In genomic region chr20:20683922-20684321, GRCh38 we compare ENCODE assay signal across 21 cellular contexts.
"Had no signal": no experiment of that assay in that cellular context is flagged by ENCODE, and none has a peak within 500 bp of the region (broad histone marks: within the 10 kb centered on the region; RNA-seq: fewer than 3 reads in every experiment).

No MANE protein-coding gene starts in this region.

- H3K27me3 ChIP-seq: brain microvascular endothelial cell, right lobe of liver had no signal

- H3K27ac Mint-ChIP-seq: activated CD4-positive, alpha-beta memory T cell treated with anti-CD3 and anti-CD28 coated beads, Interleukin-2, amount 10 ng/mL, durations not matched to agents 7 days and 5 days; dendritic cell treated with granulocyte-macrophage colony-stimulating factor and Interleukin-4, amounts not matched to agents 40 ng/mL and 50 ng/mL, for 4 days; T-helper 2 cell treated with Interferon-gamma antibody and Interleukin-4, amounts not matched to agents 5 μg/mL and 100 μg/mL, for 36 hours had no signal

- ATAC-seq: psoas muscle had no signal

- FAIRE-seq: frontal cortex, urothelium cell line had no signal

- H3K4me3 ChIP-seq: psoas muscle, right lobe of liver, thoracic aorta had no signal

- H3K27ac ChIP-seq: brain microvascular endothelial cell, epithelial cell of prostate, psoas muscle, right lobe of liver, thoracic aorta had no signal

- H3K9me3 ChIP-seq: psoas muscle, right lobe of liver, thoracic aorta had no signal

- H3K27me3 Mint-ChIP-seq: activated CD4-positive, alpha-beta memory T cell treated with anti-CD3 and anti-CD28 coated beads, Interleukin-2, amount 10 ng/mL, durations not matched to agents 7 days and 5 days; activated naive CD8-positive, alpha-beta T cell treated with anti-CD3 and anti-CD28 coated beads, Interleukin-2, amount 10 ng/mL, durations not matched to agents 7 days and 5 days; dendritic cell treated with granulocyte-macrophage colony-stimulating factor and Interleukin-4, amounts not matched to agents 40 ng/mL and 50 ng/mL, for 4 days had no signal

- H3K36me3 ChIP-seq: brain microvascular endothelial cell, thoracic aorta had no signal

- H3K9me3 Mint-ChIP-seq: activated CD4-positive, alpha-beta memory T cell treated with anti-CD3 and anti-CD28 coated beads, Interleukin-2, amount 10 ng/mL, durations not matched to agents 7 days and 5 days; activated naive CD8-positive, alpha-beta T cell treated with anti-CD3 and anti-CD28 coated beads, Interleukin-2, amount 10 ng/mL, durations not matched to agents 7 days and 5 days; dendritic cell treated with granulocyte-macrophage colony-stimulating factor and Interleukin-4, amounts not matched to agents 40 ng/mL and 50 ng/mL, for 4 days; T-helper 2 cell treated with Interferon-gamma antibody and Interleukin-4, amounts not matched to agents 5 μg/mL and 100 μg/mL, for 36 hours had no signal

- H3K4me3 Mint-ChIP-seq: activated CD4-positive, alpha-beta memory T cell treated with anti-CD3 and anti-CD28 coated beads, Interleukin-2, amount 10 ng/mL, durations not matched to agents 7 days and 5 days; activated naive CD8-positive, alpha-beta T cell treated with anti-CD3 and anti-CD28 coated beads, Interleukin-2, amount 10 ng/mL, durations not matched to agents 7 days and 5 days; dendritic cell treated with granulocyte-macrophage colony-stimulating factor and Interleukin-4, amounts not matched to agents 40 ng/mL and 50 ng/mL, for 4 days; T-helper 2 cell treated with Interferon-gamma antibody and Interleukin-4, amounts not matched to agents 5 μg/mL and 100 μg/mL, for 36 hours had no signal

- DNase-seq: activated CD4-positive, alpha-beta memory T cell treated with anti-CD3 and anti-CD28 coated beads, Interleukin-2, amount 10 ng/mL, durations not matched to agents 7 days and 5 days; activated CD4-positive, CD25-positive, alpha-beta regulatory T cell treated with anti-CD3 and anti-CD28 coated beads, Interleukin-2, amount 50 U/mL, for 72 hours; activated CD8-positive, alpha-beta memory T cell treated with anti-CD3 and anti-CD28 coated beads, Interleukin-2, amount 50 U/mL, for 4 hours; activated effector memory CD4-positive, alpha-beta T cell treated with anti-CD3 and anti-CD28 coated beads, Interleukin-2, amount 50 U/mL, for 16 hours; activated naive CD8-positive, alpha-beta T cell treated with anti-CD3 and anti-CD28 coated beads, Interleukin-2, amount 10 ng/mL, durations not matched to agents 7 days and 5 days; activated T-cell treated with anti-CD3 and anti-CD28 coated beads, Interleukin-2, amount 50 U/mL, for 48 hours; anterior cingulate cortex; brain microvascular endothelial cell; cerebellar nuclear complex; head of caudate nucleus; kidney glomerular epithelial cell; mesendoderm; psoas muscle; right lobe of liver; SW 1271 had no signal
